ENCODE assay signal across 8 cellular contexts in the genomic region with DNA sequence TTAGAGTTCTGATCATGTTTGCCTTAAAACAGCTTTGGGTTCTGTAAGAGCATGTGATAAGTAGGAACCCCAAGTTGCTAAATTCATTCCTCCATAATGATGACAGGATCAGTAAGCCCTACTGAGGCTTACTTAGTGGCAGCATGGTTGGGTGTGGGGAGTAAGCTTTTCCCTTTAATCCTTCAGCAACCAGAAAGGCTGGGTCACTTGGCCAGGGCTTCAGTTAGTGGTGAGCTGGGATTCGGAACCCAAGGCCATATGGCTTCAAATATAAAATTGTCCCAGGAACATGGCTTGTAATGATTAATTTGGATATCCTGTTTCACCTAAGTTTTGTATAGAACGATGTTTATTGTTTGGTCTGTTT. TPM values are rescaled to one million over a fixed set of nuclear protein-coding genes. Genes with fewer than 3 reads are reported as not detected.
DNase-seq lines count a peak whose midpoint lies in the region; ATAC-seq and TF ChIP-seq lines count a peak whose summit lies in the region.

No MANE protein-coding gene starts in this region.

- H3F3A ChIP-seq in SU-DHL-6 (ENCODE audit: insufficient read depth), result peaks cover 12% of the 10 kb centered on the region; the same call in 1 of the 2 replicates

- TF ChIP-seq CTCF in SU-DHL-6 (IDR thresholded peaks at IDR 0.05; ENCODE audit: insufficient read depth, low read length, poor library complexity, severe bottlenecking) (no peak), fibroblast of pulmonary artery (IDR thresholded peaks at IDR 0.05; ENCODE audit: low read length, missing control alignments) (no peak), osteocyte (IDR thresholded peaks at IDR 0.05) (no peak)

- peak; percentile 11 for ATAC-seq in GM18508 (IDR thresholded peaks at IDR 0.05; ENCODE audit: insufficient read depth, unreplicated experiment)
- ATAC-seq in HG03039 (IDR thresholded peaks at IDR 0.05; ENCODE audit: unreplicated experiment), result peak; percentile 12

- peak overlapping the region; percentile 98 for H3K4me2 ChIP-seq in SU-DHL-6 (ENCODE audit: low read depth, low read length, poor library complexity, severe bottlenecking)

- DNase-seq in A172 (ENCODE audit: low spot score) (peak; percentile 10), fibroblast of pulmonary artery (ENCODE audit: low read depth) (no peak), osteocyte (ENCODE audit: extremely low spot score, unreplicated experiment) (no peak), NCI-H526 (lab: John Stamatoyannopoulos, UW) (no peak), NCI-H2196 treated with DMSO at 0.1 percent for 48 hours (lab: John Stamatoyannopoulos, UW; ENCODE audit: unreplicated experiment) (no peak)

- H3K27ac Mint-ChIP-seq in osteocyte (ENCODE audit: unreplicated experiment), result peak overlapping the region; percentile 91

- H3K9me2 ChIP-seq in SU-DHL-6 (replicated peaks; ENCODE audit: insufficient read depth, low read length), result no peaks in the 10 kb centered on the region

- H3K36me3 Mint-ChIP-seq in osteocyte (ENCODE audit: unreplicated experiment), result no peaks in the 10 kb centered on the region

- H3K27ac ChIP-seq in SU-DHL-6 (ENCODE audit: low read depth, low read length), result peak overlapping the region; percentile 72

- H3K9me3 ChIP-seq in SU-DHL-6 (ENCODE audit: insufficient read depth, low read length), result no peaks in the 10 kb centered on the region

- H3K9ac ChIP-seq in SU-DHL-6 (ENCODE audit: low read length), result peak overlapping the region; percentile 95

- peaks cover 21% of the 10 kb centered on the region for H3K79me2 ChIP-seq in SU-DHL-6 (ENCODE audit: insufficient read depth, low read length)

- peaks cover 23% of the 10 kb centered on the region for H3K27me3 Mint-ChIP-seq in osteocyte (ENCODE audit: unreplicated experiment)

- peak overlapping the region; percentile 100 for H3K4me3 Mint-ChIP-seq in osteocyte (ENCODE audit: unreplicated experiment)

- H3K36me3 ChIP-seq in SU-DHL-6 (ENCODE audit: low read length), result no peaks in the 10 kb centered on the region

- no peaks in the 10 kb centered on the region for H3K9me3 Mint-ChIP-seq in osteocyte (ENCODE audit: unreplicated experiment)

- H3K4me3 ChIP-seq in SU-DHL-6 (ENCODE audit: insufficient read depth, low read length, poor library complexity, severe bottlenecking), result peak overlapping the region; percentile 81
- H3K4me3 ChIP-seq in fibroblast of pulmonary artery (replicated peaks; ENCODE audit: low read depth, low read length), result peak overlapping the region; percentile 99

- peak overlapping the region; percentile 28 for H2AFZ ChIP-seq in SU-DHL-6 (ENCODE audit: low read depth, low read length, severe bottlenecking)

- H3K4me1 Mint-ChIP-seq in osteocyte (ENCODE audit: unreplicated experiment), result peaks cover 11% of the 10 kb centered on the region

- H3K27me3 ChIP-seq in SU-DHL-6 (ENCODE audit: low read length), result no peaks in the 10 kb centered on the region

- H4K20me1 ChIP-seq in SU-DHL-6 (ENCODE audit: low read depth, low read length), result no peaks in the 10 kb centered on the region

RNA-seq across cellular contexts. Expression of a gene that starts 0.8 kb away (rescaled TPM):
- 30.5 and 34.0 TPM in 2 replicates for total RNA-seq in A172 (2014; rRNA removed; shearing (Covaris generic))
- 2.7 and 3.4 TPM in 2 replicates for total RNA-seq in osteocyte
